Comparison of ENCODE assay signal across 1 cellular context in genomic region chr1:107776898-107777663, GRCh38.
TF ChIP-seq lines count a peak whose summit lies in the region.

No MANE protein-coding gene starts in this region.

TF ChIP-seq in GM12878, 131 proteins besides CTCF, POLR2A, EP300 and RAD21 (continued from another document and continues in another):
- TF ChIP-seq ZNF384 (IDR thresholded peaks at IDR 0.05; ENCODE audit: borderline replicate concordance, low read depth, low read length) (no peak), HDGF (IDR thresholded peaks at IDR 0.05) (0 out of 2 replicates have a peak, but pooled peaks have one; percentile 36), MTA3 (IDR thresholded peaks at IDR 0.05; ENCODE audit: borderline replicate concordance, low read length) (no peak), RAD51 (IDR thresholded peaks at IDR 0.05) (peak; percentile 87), PAX5 (IDR thresholded peaks at IDR 0.05; ENCODE audit: borderline replicate concordance, low read depth, low read length) (peak; percentile 79), ESRRA (IDR thresholded peaks at IDR 0.05; ENCODE audit: low read length) (no peak), IRF5 (IDR thresholded peaks at IDR 0.05; ENCODE audit: borderline replicate concordance) (no peak), WRNIP1 (IDR thresholded peaks at IDR 0.05; ENCODE audit: borderline replicate concordance, low read depth, low read length) (no peak), PAX8 (IDR thresholded peaks at IDR 0.05) (no peak), SUPT20H (IDR thresholded peaks at IDR 0.05; ENCODE audit: borderline replicate concordance, control insufficient read depth, low read depth, low read length) (no peak), TCF7 (IDR thresholded peaks at IDR 0.05; ENCODE audit: borderline replicate concordance) (no peak), NR2C1 (IDR thresholded peaks at IDR 0.05) (peak; percentile 16; the same call in 1 of the 2 replicates), NR2F1 (conservative IDR thresholded peaks at IDR 0.05) (peak; percentile 85), SPI1 (IDR thresholded peaks at IDR 0.05; ENCODE audit: borderline replicate concordance, insufficient read depth, low read depth, low read length) (no peak), IKZF2 (IDR thresholded peaks at IDR 0.05) (peak; percentile 53 to 72; a peak in 3 of 4 replicates), SMARCA5 (IDR thresholded peaks at IDR 0.05) (peak; percentile 81; the same call in 1 of the 2 replicates), FOXM1 (IDR thresholded peaks at IDR 0.05; ENCODE audit: low read depth, low read length) (peak; percentile 64; the same call in 1 of the 2 replicates), CUX1 (IDR thresholded peaks at IDR 0.05; ENCODE audit: insufficient replicate concordance, low read depth, low read length) (no peak), BHLHE40 (IDR thresholded peaks at IDR 0.05; ENCODE audit: borderline replicate concordance in 1 of 2, low read depth in 2 of 2, low read length in 1 of 2) (peak; percentile 84 to 95), TCF3 (IDR thresholded peaks at IDR 0.05; ENCODE audit: borderline replicate concordance, insufficient read depth, low read depth, low read length) (peak; percentile 91; the same call in 1 of the 2 replicates), E4F1 (IDR thresholded peaks at IDR 0.05; ENCODE audit: borderline replicate concordance, partially characterized antibody) (no peak), MXI1 (IDR thresholded peaks at IDR 0.05; ENCODE audit: low read depth, low read length) (peak; percentile 72), E2F8 (IDR thresholded peaks at IDR 0.05; ENCODE audit: low read depth, partially characterized antibody) (no peak), STAT3 (IDR thresholded peaks at IDR 0.05; ENCODE audit: low read depth, low read length) (no peak), NFYA (IDR thresholded peaks at IDR 0.05; ENCODE audit: borderline replicate concordance, low read depth, low read length) (no peak), ZBTB4 (CRISPR knock-in tag; IDR thresholded peaks at IDR 0.05) (no peak), ZSCAN29 (IDR thresholded peaks at IDR 0.05) (no peak), ATF7 (IDR thresholded peaks at IDR 0.05; ENCODE audit: low read depth) (peak; percentile 66), ATF3 (IDR thresholded peaks at IDR 0.05; ENCODE audit: borderline replicate concordance, extremely low read depth, low read depth, low read length) (no peak), NR2C2 (IDR thresholded peaks at IDR 0.05; ENCODE audit: borderline replicate concordance, control insufficient read depth, insufficient read length, low read depth) (no peak), IRF3 (IDR thresholded peaks at IDR 0.05) (no peak), KLF5 (IDR thresholded peaks at IDR 0.05; ENCODE audit: partially characterized antibody) (no peak), CHD2 (IDR thresholded peaks at IDR 0.05; ENCODE audit: borderline replicate concordance, low read depth, low read length) (peak; percentile 59; the same call in 1 of the 2 replicates), ATF2 (IDR thresholded peaks at IDR 0.05; ENCODE audit: low read length) (peak; percentile 66; the same call in 1 of the 2 replicates), NFIC (IDR thresholded peaks at IDR 0.05; ENCODE audit: low read depth, low read length) (peak; percentile 79), ZNF274 (IDR thresholded peaks at IDR 0.05; ENCODE audit: insufficient read depth, insufficient read length) (no peak), MYC (IDR thresholded peaks at IDR 0.05; ENCODE audit: insufficient read depth, insufficient read length, insufficient replicate concordance, low read length, severe bottlenecking) (no peak), STAT1 (conservative IDR thresholded peaks at IDR 0.05) (no peak), RUNX3 (IDR thresholded peaks at IDR 0.05; ENCODE audit: low read length) (peak; percentile 84), MTA2 (IDR thresholded peaks at IDR 0.05; ENCODE audit: low read depth) (peak; percentile 90), USF2 (IDR thresholded peaks at IDR 0.05; ENCODE audit: borderline replicate concordance, low read depth, low read length) (peak; percentile 44; the same call in 1 of the 2 replicates), IKZF1 (conservative IDR thresholded peaks at IDR 0.05) (peak; percentile 83), CREM (IDR thresholded peaks at IDR 0.05; ENCODE audit: low read depth) (peak; percentile 76), BRCA1 (IDR thresholded peaks at IDR 0.05; ENCODE audit: low read depth, low read length) (no peak), CBX5 (IDR thresholded peaks at IDR 0.05; ENCODE audit: low read depth) (0 out of 2 replicates have a peak, but pooled peaks have one; percentile 29), DPF2 (IDR thresholded peaks at IDR 0.05) (peak; percentile 95)
